Comparison of ENCODE assay signal across 13 cellular contexts in the genomic region with DNA sequence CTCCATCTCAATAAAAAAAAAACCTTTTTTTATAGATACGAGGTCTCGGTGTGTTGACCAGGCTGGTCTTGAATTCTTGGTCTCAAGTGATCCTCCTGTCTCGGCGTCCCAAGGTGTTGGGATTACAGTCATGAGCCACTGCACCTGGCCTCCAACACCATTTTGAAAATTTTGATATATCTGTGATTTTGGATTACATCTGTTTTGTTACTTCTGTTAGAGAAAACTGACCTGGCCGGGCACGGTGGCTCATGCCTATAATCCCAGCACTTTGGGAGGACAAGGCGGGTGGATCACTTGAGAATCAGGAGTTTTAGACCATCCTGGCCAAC. TPM values are rescaled to one million over a fixed set of nuclear protein-coding genes. Genes with fewer than 3 reads are reported as not detected.
DNase-seq lines count a peak whose midpoint lies in the region; ATAC-seq, FAIRE-seq and TF ChIP-seq lines count a peak whose summit lies in the region.
"Had no signal": no experiment of that assay in that cellular context is flagged by ENCODE, and none has a peak within 500 bp of the region (broad histone marks: within the 10 kb centered on the region; RNA-seq: fewer than 3 reads in every experiment).

No MANE protein-coding gene starts in this region.

- TF ChIP-seq CTCF in HepG2 (CRISPR knock-in tag; IDR thresholded peaks at IDR 0.05) = no peak
- TF ChIP-seq CTCF in right lobe of liver (IDR thresholded peaks at IDR 0.05) = no peak
- TF ChIP-seq CTCF in body of pancreas (IDR thresholded peaks at IDR 0.05) = no peak
- no peak for TF ChIP-seq CTCF in osteoblast (IDR thresholded peaks at IDR 0.05; ENCODE audit: extremely low read depth, low read depth, low read length)

- TF ChIP-seq EP300 in HepG2 (IDR thresholded peaks at IDR 0.05; ENCODE audit: low read depth in 2 of 2, low read length in 2 of 2) (no peak), HepG2 (CRISPR knock-in tag; IDR thresholded peaks at IDR 0.05; ENCODE audit: borderline replicate concordance) (no peak)

- no peak for TF ChIP-seq POLR2A in HepG2 (IDR thresholded peaks at IDR 0.05; ENCODE audit: insufficient read depth in 1 of 2, low read depth in 2 of 2, low read length in 2 of 2)
- no peak for TF ChIP-seq POLR2A in right lobe of liver (IDR thresholded peaks at IDR 0.05)
- no peak for TF ChIP-seq POLR2A in body of pancreas (IDR thresholded peaks at IDR 0.05)

- H2AFZ ChIP-seq in HepG2 (ENCODE audit: low read length) (no peak overlapping the region), osteoblast (ENCODE audit: low read length) (no peak overlapping the region)

- no peak overlapping the region for H3K27ac Mint-ChIP-seq in activated CD4-positive, alpha-beta memory T cell treated with anti-CD3 and anti-CD28 coated beads, Interleukin-2, amount 10 ng/mL, durations not matched to agents 7 days and 5 days

- H3K27ac ChIP-seq in HepG2 (ENCODE audit: extremely low read length, insufficient read depth, low read length) (peak overlapping the region; percentile 89), right lobe of liver (no peak overlapping the region), body of pancreas (peak overlapping the region in 3 of 4 donors; percentile 53 to 80 (median 74)), osteoblast (ENCODE audit: low read depth, low read length) (peak overlapping the region; percentile 53)

- TF ChIP-seq RAD21 in HepG2 (CRISPR knock-in tag; IDR thresholded peaks at IDR 0.05) = no peak

- H3K36me3 ChIP-seq in HepG2 (replicated peaks in 1 of 2; ENCODE audit: control insufficient read depth in 1 of 2, insufficient read depth in 2 of 2, low read length in 2 of 2) = no peaks in the 10 kb centered on the region
- H3K36me3 ChIP-seq in right lobe of liver = no peaks in the 10 kb centered on the region
- H3K36me3 ChIP-seq in body of pancreas (replicated peaks in 1 of 2; ENCODE audit: insufficient read depth in 1 of 2, low read depth in 2 of 2) = no peaks in the 10 kb centered on the region
- no peaks in the 10 kb centered on the region for H3K36me3 ChIP-seq in osteoblast (ENCODE audit: insufficient read depth, low read length)

- H3K4me2 ChIP-seq in HepG2 (ENCODE audit: low read depth, low read length) (peak overlapping the region; percentile 74), osteoblast (ENCODE audit: insufficient read depth, low read length) (no peak overlapping the region)

- no peak overlapping the region for H3K4me3 Mint-ChIP-seq in activated CD4-positive, alpha-beta memory T cell treated with anti-CD3 and anti-CD28 coated beads, Interleukin-2, amount 10 ng/mL, durations not matched to agents 7 days and 5 days

- CTCF ChIA-PET in HepG2 (lab: Yijun Ruan, JAX; ENCODE audit: low intra/inter-chr PET ratio, low total read pairs) = no interaction called here
- CTCF ChIA-PET in activated CD4-positive, alpha-beta memory T cell treated with anti-CD3 and anti-CD28 coated beads, Interleukin-2, amount 10 ng/mL, durations not matched to agents 7 days and 5 days (lab: Charles Lee) = no interaction called here

- no peaks in the 10 kb centered on the region for H3K9me3 ChIP-seq in HepG2 (ENCODE audit: low read length)
- H3K9me3 ChIP-seq in right lobe of liver = no peaks in the 10 kb centered on the region
- H3K9me3 ChIP-seq in body of pancreas = no peaks in the 10 kb centered on the region
- no peaks in the 10 kb centered on the region for H3K9me3 ChIP-seq in osteoblast (ENCODE audit: low read depth, low read length)

- H3K79me2 ChIP-seq in HepG2 (ENCODE audit: insufficient read depth, low read length) = no peaks in the 10 kb centered on the region
- no peaks in the 10 kb centered on the region for H3K79me2 ChIP-seq in osteoblast (ENCODE audit: insufficient read depth, low read length)

- intact Hi-C loops in HepG2 (cut with micrococcal nuclease; ENCODE audit: unreplicated experiment) = loop anchor here (1.0 kb wide), 3 partner anchors 7 to 85 kb away; no protein-coding TSS in a partner anchor
- intact Hi-C loops in right lobe of liver (cut with DNase I) = no loop called here
- intact Hi-C loops in body of pancreas (cut with DNase I) = no loop called here

- no peaks in the 10 kb centered on the region for H4K20me1 ChIP-seq in HepG2 (ENCODE audit: insufficient read depth, low read length)
- no peaks in the 10 kb centered on the region for H4K20me1 ChIP-seq in osteoblast (ENCODE audit: insufficient read depth, low read length)

- FAIRE-seq in HepG2 (lab: Jason Lieb, UNC) = no peak

- POLR2A ChIA-PET in HepG2 (lab: Yijun Ruan, JAX) = interaction anchor here (0.9 to 8.5 kb wide), 11 partner anchors 9 to 109 kb away, joined by 3 to 77 read pairs (median 8); a partner anchor contains a TSS
- POLR2A ChIA-PET in activated CD4-positive, alpha-beta memory T cell treated with anti-CD3 and anti-CD28 coated beads, Interleukin-2, amount 10 ng/mL, durations not matched to agents 7 days and 5 days (lab: Charles Lee) = interaction anchor here (2.6 kb wide), 1 partner anchor 109 kb away, joined by 18 read pairs; a partner anchor contains a TSS

- peaks cover 92% of the 10 kb centered on the region for H3K4me1 ChIP-seq in HepG2 (ENCODE audit: insufficient read depth, low read length)
- peaks cover 0 to 15% (median 0%) of the 10 kb centered on the region in 4 donors for H3K4me1 ChIP-seq in right lobe of liver
- H3K4me1 ChIP-seq in body of pancreas = peaks cover 35% of the 10 kb centered on the region
- H3K4me1 ChIP-seq in osteoblast (ENCODE audit: insufficient read depth, low read length) = peaks cover 33% of the 10 kb centered on the region

- DNase-seq in HepG2 (ENCODE audit: low spot score) = no peak
- DNase-seq in right lobe of liver = no peak
- DNase-seq in body of pancreas = no peak
- DNase-seq in osteoblast (ENCODE audit: insufficient read length, low spot score, missing footprints) = no peak
- DNase-seq in Ammon's horn (ENCODE audit: low spot score) = no peak
- DNase-seq in islet precursor cell = no peak
- DNase-seq in activated CD4-positive, alpha-beta memory T cell treated with anti-CD3 and anti-CD28 coated beads, Interleukin-2, amount 10 ng/mL, durations not matched to agents 7 days and 5 days = no peak
- DNase-seq: GOT3, Kasumi-1, NCI-H1417, NCI-H510A, NCI-H82 had no signal

- ATAC-seq in HepG2 (peak; percentile 26), right lobe of liver (no peak), body of pancreas (no peak), GM19463 (IDR thresholded peaks at IDR 0.05; ENCODE audit: unreplicated experiment) (no peak)

- no peaks in the 10 kb centered on the region for H3K36me3 Mint-ChIP-seq in activated CD4-positive, alpha-beta memory T cell treated with anti-CD3 and anti-CD28 coated beads, Interleukin-2, amount 10 ng/mL, durations not matched to agents 7 days and 5 days (ENCODE audit: low read depth)

- peaks cover 34% of the 10 kb centered on the region for H3K4me1 Mint-ChIP-seq in activated CD4-positive, alpha-beta memory T cell treated with anti-CD3 and anti-CD28 coated beads, Interleukin-2, amount 10 ng/mL, durations not matched to agents 7 days and 5 days

- peak overlapping the region; percentile 64 for H3K9ac ChIP-seq in HepG2 (ENCODE audit: insufficient read depth, low read depth, low read length)

- 40% methylated on average over 7 of the region's 7 CpGs for WGBS in HepG2 (ENCODE audit: low lambda C conversion rate)
- WGBS in right lobe of liver (ENCODE audit: insufficient coverage, low coverage, low lambda C conversion rate, missing lambda C conversion rate) = 80% methylated on average over 7 of the region's 7 CpGs
- WGBS in body of pancreas, 2 donors = 62 to 75% methylated on average over 6 to 7 of the region's 7 CpGs

- H3K27me3 ChIP-seq in HepG2 (ENCODE audit: control insufficient read depth in 1 of 2, insufficient read depth in 2 of 2, low read length in 2 of 2) (no peaks in the 10 kb centered on the region), right lobe of liver (no peaks in the 10 kb centered on the region), body of pancreas (no peaks in the 10 kb centered on the region), osteoblast (ENCODE audit: insufficient read depth, low read length) (no peaks in the 10 kb centered on the region)

- in situ Hi-C loops in HepG2 (cut with HindIII; ENCODE audit: extremely low pct_ligation_motif_present, low pct_unique_long_range_greater_than_20kb) = loop anchor here (10.0 kb wide), 1 partner anchor 399 kb away; no protein-coding TSS in a partner anchor

- TSS peak; percentile 61 for BruUV-seq in HepG2 (replicated peaks; lab: Mats Ljungman, UMichigan)

- H3K9me3 Mint-ChIP-seq in activated CD4-positive, alpha-beta memory T cell treated with anti-CD3 and anti-CD28 coated beads, Interleukin-2, amount 10 ng/mL, durations not matched to agents 7 days and 5 days = no peaks in the 10 kb centered on the region

- peaks cover 44% of the 10 kb centered on the region for H3K27me3 Mint-ChIP-seq in activated CD4-positive, alpha-beta memory T cell treated with anti-CD3 and anti-CD28 coated beads, Interleukin-2, amount 10 ng/mL, durations not matched to agents 7 days and 5 days

- H3K4me3 ChIP-seq in HepG2 (replicated peaks in 1 of 3; ENCODE audit: insufficient read depth in 1 of 3, low read depth in 2 of 3, low read length in 3 of 3) (peak overlapping the region in 2 of 3 experiments; percentile 10 to 45; a peak in 1 of 6 replicates), right lobe of liver (no peak overlapping the region), body of pancreas (no peak overlapping the region), osteoblast (ENCODE audit: insufficient read depth, low read length) (no peak overlapping the region)

RNA-seq across cellular contexts. Expression of a gene that starts 18.6 kb away (rescaled TPM):
- total RNA-seq in HepG2 (2016; rRNA removed; fragmentation: Illumina TruSeq; extraction: Trizol) = 55.7 and 65.3 TPM in 2 replicates
- total RNA-seq in HepG2 (2016; cell fraction: cytosol; rRNA removed; fragmentation: Illumina TruSeq; extraction: Trizol; ENCODE audit: low read depth) = 8.6 and 11.0 TPM in 2 replicates
- 51.5 and 55.7 TPM in 2 replicates for total RNA-seq in HepG2 (2016; cell fraction: insoluble cytoplasmic fraction; rRNA removed; fragmentation: Illumina TruSeq; extraction: Trizol)
- total RNA-seq in HepG2 (2016; cell fraction: membrane; rRNA removed; fragmentation: Illumina TruSeq; extraction: Trizol) = 28.4 and 29.3 TPM in 2 replicates
- 23.6 and 25.7 TPM in 2 replicates for total RNA-seq in HepG2 (2016; cell fraction: nucleus; rRNA removed; fragmentation: Illumina TruSeq; extraction: Trizol)
- polyA plus RNA-seq in HepG2 (2011; rRNA removed) = 15.3 and 24.5 TPM in 2 replicates
- 18.8 and 22.1 TPM in 2 replicates for polyA plus RNA-seq in HepG2 (2011; cell fraction: cytosol; rRNA removed)
- polyA plus RNA-seq in HepG2 (2011; cell fraction: nucleus; rRNA removed) = 10.4 and 11.9 TPM in 2 replicates
- polyA plus RNA-seq in HepG2 (2012) = 19.5 and 50.3 TPM in 2 replicates
- polyA plus RNA-seq in HepG2 (2016; cell fraction: cytosol; fragmentation: Illumina TruSeq; extraction: Trizol; ENCODE audit: low read depth) = 10.8 and 11.1 TPM in 2 replicates
- 90.6 and 102 TPM in 2 replicates for polyA plus RNA-seq in HepG2 (2016; cell fraction: insoluble cytoplasmic fraction; fragmentation: Illumina TruSeq; extraction: Trizol; ENCODE audit: low read depth)
- 27.3 and 29.2 TPM in 2 replicates for polyA plus RNA-seq in HepG2 (2016; cell fraction: membrane; fragmentation: Illumina TruSeq; extraction: Trizol; ENCODE audit: low read depth)
- 54.0 and 54.7 TPM in 2 replicates for polyA plus RNA-seq in HepG2 (2016; cell fraction: nucleus; fragmentation: Illumina TruSeq; extraction: Trizol; ENCODE audit: insufficient read depth, low read depth)
- polyA minus RNA-seq in HepG2 (2011; rRNA and poly(A)+ RNA removed; ENCODE audit: low replicate concordance) = 9.1 and 22.0 TPM in 2 replicates
- polyA minus RNA-seq in HepG2 (2011; cell fraction: cytosol; rRNA and poly(A)+ RNA removed) = 12.6 and 15.4 TPM in 2 replicates
- polyA minus RNA-seq in HepG2 (2011; cell fraction: nucleus; rRNA and poly(A)+ RNA removed) = 8.4 and 8.7 TPM in 2 replicates
- total RNA-seq in right lobe of liver = 1 to 10 TPM in 3 of 6 experiments, under 1 TPM in 3; 0.37 to 2.9 (median 1.0) TPM
- 1 to 10 TPM; 1.3 to 3.0 TPM for total RNA-seq in body of pancreas
- 1.4 and 1.8 TPM in 2 replicates for total RNA-seq in osteoblast
- 10 to 100 TPM; 45.9 to 46.6 TPM for total RNA-seq in activated CD4-positive, alpha-beta memory T cell treated with anti-CD3 and anti-CD28 coated beads, Interleukin-2, amount 10 ng/mL, durations not matched to agents 7 days and 5 days

Comparison
In these comparisons a context has a peak if more than half of its experiments do, and no peak if none do; other contexts are left out.
1. H3K27ac ChIP-seq: peak in HepG2 (single experiment), body of pancreas (3 of 4) and osteoblast (single experiment); none in right lobe of liver (0 of 3).
2. H3K4me3 ChIP-seq: peak in HepG2 (2 of 3); none in right lobe of liver (0 of 3), body of pancreas (0 of 2) and osteoblast (single experiment).